ENCODE assay signal across 1 cellular context in the genomic region with DNA sequence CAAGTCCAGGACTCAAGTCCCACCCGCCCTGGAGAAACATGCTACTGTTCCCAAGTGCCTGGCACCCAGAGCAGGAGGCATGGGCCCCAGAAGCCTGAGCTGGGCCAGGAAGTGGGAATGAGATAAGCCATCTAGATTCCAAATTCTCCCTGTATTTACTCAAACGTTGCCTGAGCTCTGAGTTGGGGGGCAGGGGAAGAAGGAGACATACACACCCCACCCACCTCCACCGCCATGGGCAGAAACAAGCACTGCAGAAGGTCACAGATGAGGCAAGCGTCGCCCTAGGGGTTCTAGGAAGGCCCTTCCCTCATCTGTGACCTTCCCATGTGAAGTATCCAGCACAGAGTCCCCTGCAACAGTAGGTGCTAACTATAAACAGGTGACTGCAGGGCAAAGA.
TF ChIP-seq lines count a peak whose summit lies in the region.

No MANE protein-coding gene starts in this region.

TF ChIP-seq in GM23338, 12 proteins besides CTCF, POLR2A, EP300 and RAD21:
- no peak for TF ChIP-seq JUNB (IDR thresholded peaks at IDR 0.05; ENCODE audit: unreplicated experiment)
- TF ChIP-seq CREB1 (CRISPR knock-in tag; IDR thresholded peaks at IDR 0.05; ENCODE audit: low read depth), result no peak
- TF ChIP-seq ZNF462 (CRISPR knock-in tag; IDR thresholded peaks at IDR 0.05), result no peak
- TF ChIP-seq ETS1 (IDR thresholded peaks at IDR 0.05), result no peak
- TF ChIP-seq ZNF331 (CRISPR knock-in tag; IDR thresholded peaks at IDR 0.05; ENCODE audit: low read depth), result no peak
- TF ChIP-seq ZNF114 (CRISPR knock-in tag; IDR thresholded peaks at IDR 0.05), result no peak
- no peak for TF ChIP-seq NANOG (IDR thresholded peaks at IDR 0.05; ENCODE audit: borderline replicate concordance)
- TF ChIP-seq POLR2AphosphoS5 (IDR thresholded peaks at IDR 0.05; ENCODE audit: low read depth), result no peak
- no peak for TF ChIP-seq REST (IDR thresholded peaks at IDR 0.05; ENCODE audit: unreplicated experiment)
- no peak for TF ChIP-seq STAT1 (IDR thresholded peaks at IDR 0.05; ENCODE audit: unreplicated experiment)
- TF ChIP-seq EZH2phosphoT487 (IDR thresholded peaks at IDR 0.05; ENCODE audit: unreplicated experiment), result no peak
- no peak for TF ChIP-seq EZH2 (IDR thresholded peaks at IDR 0.05; ENCODE audit: low read depth, unreplicated experiment)
